In genomic region chr6:73388800-73389512, GRCh38 we compare ENCODE assay signal across 8 cellular contexts. TPM values are rescaled to one million over a fixed set of nuclear protein-coding genes. Genes with fewer than 3 reads are reported as not detected.
A peak's percentile ranks its signal among the peaks of the same experiment; 100 is the strongest.
DNase-seq lines count a peak whose midpoint lies in the region; ATAC-seq and TF ChIP-seq lines count a peak whose summit lies in the region.

No MANE protein-coding gene starts in this region.

- peak overlapping the region; percentile 72 for H3K9ac ChIP-seq in OCI-LY3 (ENCODE audit: low read length)

- peak overlapping the region; percentile 87 to 95 (median 87) for H3K4me3 Mint-ChIP-seq in CD4-positive, CD25-positive, alpha-beta regulatory T cell
- peak overlapping the region; percentile 85 to 91 for H3K4me3 Mint-ChIP-seq in activated T-cell treated with anti-CD3 and anti-CD28 coated beads, Interleukin-2, amount 50 U/mL, for 72 hours
- peak overlapping the region; percentile 86 for H3K4me3 Mint-ChIP-seq in neural crest cell

- no peaks in the 10 kb centered on the region for H3K27me3 ChIP-seq in CD4-positive, CD25-positive, alpha-beta regulatory T cell (ENCODE audit: control insufficient read depth, insufficient read depth, low read length)
- no peaks in the 10 kb centered on the region for H3K27me3 ChIP-seq in OCI-LY3 (ENCODE audit: low read depth, low read length)

- H3K36me3 Mint-ChIP-seq in CD4-positive, CD25-positive, alpha-beta regulatory T cell = no peaks in the 10 kb centered on the region
- no peaks in the 10 kb centered on the region for H3K36me3 Mint-ChIP-seq in activated T-cell treated with anti-CD3 and anti-CD28 coated beads, Interleukin-2, amount 50 U/mL, for 72 hours (ENCODE audit: insufficient read depth in 2 of 2)
- no peaks in the 10 kb centered on the region for H3K36me3 Mint-ChIP-seq in neural crest cell (ENCODE audit: low read depth)

- H3K36me3 ChIP-seq in CD4-positive, CD25-positive, alpha-beta regulatory T cell (ENCODE audit: control insufficient read depth, insufficient read depth, low read length) = no peaks in the 10 kb centered on the region
- no peaks in the 10 kb centered on the region for H3K36me3 ChIP-seq in OCI-LY3 (replicated peaks; ENCODE audit: low read depth, low read length)

- ATAC-seq in CD4-positive, CD25-positive, alpha-beta regulatory T cell (ENCODE audit: low read depth in 2 of 2) = peak; percentile 72 to 79
- peak; percentile 77 for ATAC-seq in GM19025 (IDR thresholded peaks at IDR 0.05; ENCODE audit: low read depth, unreplicated experiment)
- ATAC-seq in HG03175 (IDR thresholded peaks at IDR 0.05; ENCODE audit: unreplicated experiment) = peak; percentile 78
- ATAC-seq in activated T-cell treated with anti-CD3 and anti-CD28 coated beads, Interleukin-2, amount 50 U/mL, for 72 hours (replicated peaks in 1 of 2) = peak; percentile 91 to 94

- TF ChIP-seq CTCF in OCI-LY3 (IDR thresholded peaks at IDR 0.05; ENCODE audit: low read depth, low read length) = peak; percentile 88
- peak; percentile 84 for TF ChIP-seq CTCF in fibroblast of the aortic adventitia (IDR thresholded peaks at IDR 0.05; ENCODE audit: insufficient read depth, low read length)
- peak; percentile 65 for TF ChIP-seq CTCF in neural crest cell (conservative IDR thresholded peaks at IDR 0.05)

- H2AFZ ChIP-seq in OCI-LY3 (ENCODE audit: low read depth, low read length) = peak overlapping the region; percentile 95

- H3K4me1 ChIP-seq in CD4-positive, CD25-positive, alpha-beta regulatory T cell (ENCODE audit: control insufficient read depth, insufficient read depth, low read length, poor library complexity, severe bottlenecking) = peaks cover 9% of the 10 kb centered on the region
- H3K4me1 ChIP-seq in OCI-LY3 (ENCODE audit: low read length) = peaks cover 5% of the 10 kb centered on the region; the same call in 1 of the 2 replicates

- no peaks in the 10 kb centered on the region for H3K9me3 ChIP-seq in CD4-positive, CD25-positive, alpha-beta regulatory T cell (ENCODE audit: control insufficient read depth in 2 of 2, low read length in 2 of 2)
- no peaks in the 10 kb centered on the region for H3K9me3 ChIP-seq in OCI-LY3 (ENCODE audit: insufficient read depth, low read length)

- H3K4me1 Mint-ChIP-seq in CD4-positive, CD25-positive, alpha-beta regulatory T cell = peaks cover 6 to 30% (median 16%) of the 10 kb centered on the region in 4 donors
- peaks cover 4% of the 10 kb centered on the region for H3K4me1 Mint-ChIP-seq in activated T-cell treated with anti-CD3 and anti-CD28 coated beads, Interleukin-2, amount 50 U/mL, for 72 hours (ENCODE audit: low read depth)
- peaks cover 10% of the 10 kb centered on the region for H3K4me1 Mint-ChIP-seq in neural crest cell

- no peaks in the 10 kb centered on the region for H3K27me3 Mint-ChIP-seq in CD4-positive, CD25-positive, alpha-beta regulatory T cell
- H3K27me3 Mint-ChIP-seq in activated T-cell treated with anti-CD3 and anti-CD28 coated beads, Interleukin-2, amount 50 U/mL, for 72 hours (ENCODE audit: low read depth) = peaks cover 4% of the 10 kb centered on the region
- peaks cover 26% of the 10 kb centered on the region for H3K27me3 Mint-ChIP-seq in neural crest cell (ENCODE audit: low read depth)

- H4K20me1 ChIP-seq in OCI-LY3 (ENCODE audit: insufficient read depth, low read length) = no peaks in the 10 kb centered on the region

- H3K4me3 ChIP-seq in CD4-positive, CD25-positive, alpha-beta regulatory T cell (ENCODE audit: low read depth, low read length) = peak overlapping the region; percentile 82
- H3K4me3 ChIP-seq in OCI-LY3 (ENCODE audit: low read length) (peak overlapping the region; percentile 85), fibroblast of the aortic adventitia (ENCODE audit: low read depth, low read length) (peak overlapping the region; percentile 66)

- peak; percentile 13 to 84 (median 33) for DNase-seq in CD4-positive, CD25-positive, alpha-beta regulatory T cell
- peak; percentile 69 for DNase-seq in activated T-cell treated with anti-CD3 and anti-CD28 coated beads, Interleukin-2, amount 50 U/mL, for 72 hours
- DNase-seq in fibroblast of the aortic adventitia (ENCODE audit: low read depth) = peak; percentile 56
- DNase-seq in neural crest cell (ENCODE audit: low read depth, low spot score) = peak; percentile 57
- DNase-seq in stromal cell of bone marrow (ENCODE audit: low read depth) = peak; percentile 38

- H3K4me2 ChIP-seq in OCI-LY3 (ENCODE audit: low read length) = peak overlapping the region; percentile 78

- peaks cover 0 to 1% (median 0%) of the 10 kb centered on the region in 7 donors for H3K9me3 Mint-ChIP-seq in CD4-positive, CD25-positive, alpha-beta regulatory T cell
- no peaks in the 10 kb centered on the region for H3K9me3 Mint-ChIP-seq in activated T-cell treated with anti-CD3 and anti-CD28 coated beads, Interleukin-2, amount 50 U/mL, for 72 hours
- H3K9me3 Mint-ChIP-seq in neural crest cell = no peaks in the 10 kb centered on the region

- peak overlapping the region; percentile 32 to 75 (median 44) for H3K27ac Mint-ChIP-seq in CD4-positive, CD25-positive, alpha-beta regulatory T cell
- peak overlapping the region; percentile 77 for H3K27ac Mint-ChIP-seq in activated T-cell treated with anti-CD3 and anti-CD28 coated beads, Interleukin-2, amount 50 U/mL, for 72 hours
- H3K27ac Mint-ChIP-seq in neural crest cell (ENCODE audit: unreplicated experiment) = no peak overlapping the region

- H3K27ac ChIP-seq in CD4-positive, CD25-positive, alpha-beta regulatory T cell (ENCODE audit: insufficient read depth, low read length, poor library complexity, severe bottlenecking) = peak overlapping the region; percentile 55
- H3K27ac ChIP-seq in OCI-LY3 (ENCODE audit: low read length) = no peak overlapping the region

- H3K79me2 ChIP-seq in OCI-LY3 (ENCODE audit: low read length) = no peaks in the 10 kb centered on the region

RNA-seq across cellular contexts. Expression of gene DDX43, which starts 5.7 kb away (rescaled TPM):
- 1.4 TPM for total RNA-seq in CD4-positive, CD25-positive, alpha-beta regulatory T cell
- polyA plus RNA-seq in CD4-positive, CD25-positive, alpha-beta regulatory T cell = 1 to 10 TPM in 2 of 4 donors, under 1 TPM in 2; 0.59 to 3.6 (median 1.1) TPM
- under 1 TPM; 0.77 to 0.93 TPM for total RNA-seq in activated T-cell treated with anti-CD3 and anti-CD28 coated beads, Interleukin-2, amount 50 U/mL, for 72 hours
- 0.99 and 1.6 TPM in 2 replicates for total RNA-seq in fibroblast of the aortic adventitia (ENCODE audit: low replicate concordance)
- total RNA-seq in neural crest cell = not detected in 2 replicates

RNA-seq across cellular contexts. Expression of gene OOEP, which starts 19.3 kb away (rescaled TPM):
- 0.69 TPM for total RNA-seq in CD4-positive, CD25-positive, alpha-beta regulatory T cell
- 1 to 10 TPM in 1 of 4 donors, under 1 TPM in 3; 0.23 to 1.1 (median 0.38) TPM for polyA plus RNA-seq in CD4-positive, CD25-positive, alpha-beta regulatory T cell
- under 1 TPM; 0.76 to 0.77 TPM for total RNA-seq in activated T-cell treated with anti-CD3 and anti-CD28 coated beads, Interleukin-2, amount 50 U/mL, for 72 hours
- not detected in 2 replicates for total RNA-seq in fibroblast of the aortic adventitia (ENCODE audit: low replicate concordance)
- total RNA-seq in neural crest cell = not detected in 2 replicates

RNA-seq across cellular contexts. Expression of gene KHDC3L, which starts 26.5 kb away (rescaled TPM):
- not detected for total RNA-seq in CD4-positive, CD25-positive, alpha-beta regulatory T cell
- polyA plus RNA-seq in CD4-positive, CD25-positive, alpha-beta regulatory T cell = not detected
- total RNA-seq in activated T-cell treated with anti-CD3 and anti-CD28 coated beads, Interleukin-2, amount 50 U/mL, for 72 hours = not detected
- total RNA-seq in fibroblast of the aortic adventitia (ENCODE audit: low replicate concordance) (not detected in 2 replicates), neural crest cell (not detected in 2 replicates)

RNA-seq across cellular contexts. Expression of gene DPPA5, which starts 34.9 kb away (rescaled TPM):
- not detected for total RNA-seq in CD4-positive, CD25-positive, alpha-beta regulatory T cell
- not detected for polyA plus RNA-seq in CD4-positive, CD25-positive, alpha-beta regulatory T cell
- total RNA-seq in activated T-cell treated with anti-CD3 and anti-CD28 coated beads, Interleukin-2, amount 50 U/mL, for 72 hours = not detected
- total RNA-seq in fibroblast of the aortic adventitia (ENCODE audit: low replicate concordance) (not detected in 2 replicates), neural crest cell (not detected in 2 replicates)
